In the genomic region with DNA sequence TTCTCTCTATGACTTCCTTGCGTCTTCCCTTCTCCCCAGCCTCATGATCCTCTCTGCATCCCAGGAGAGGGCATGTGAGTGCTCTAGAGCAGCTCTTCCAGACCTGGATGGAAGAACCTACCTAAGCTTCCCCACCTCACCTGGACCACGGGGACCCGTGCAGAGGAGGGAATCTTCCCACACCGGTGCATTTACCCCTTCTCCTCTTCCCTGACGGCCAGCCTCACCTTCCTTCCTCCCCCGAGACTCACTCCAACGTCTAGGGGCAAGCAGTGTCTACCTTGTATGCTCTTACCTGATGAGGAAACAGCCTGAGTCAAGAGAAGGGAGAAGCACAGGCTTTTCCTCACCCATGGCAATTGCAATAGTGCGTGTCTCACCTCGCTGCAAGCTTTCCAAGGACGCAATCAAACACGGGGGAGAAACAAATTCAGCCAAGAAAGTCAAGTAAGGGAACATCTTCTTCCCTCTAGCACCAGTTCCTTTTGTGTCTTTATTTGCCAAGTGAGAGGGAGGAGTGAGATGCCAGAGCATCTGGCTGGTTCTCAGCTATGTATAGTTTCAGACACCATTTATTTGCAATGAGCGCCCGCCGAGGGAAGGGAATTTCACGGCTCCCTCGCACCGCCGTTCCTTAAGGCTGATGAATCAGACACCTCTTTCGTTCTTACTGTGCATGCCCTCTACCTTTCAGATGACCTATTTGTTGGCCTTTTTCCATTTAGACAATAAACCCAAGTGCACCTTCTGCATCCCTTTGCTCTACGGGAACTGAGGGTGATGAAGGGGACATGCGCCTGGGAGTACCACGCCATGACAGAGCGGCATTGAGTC, we compare ENCODE assay signal across 1 cellular context.
TF ChIP-seq lines count a peak whose summit lies in the region.

No MANE protein-coding gene starts in this region.

TF ChIP-seq in GM12878, 131 proteins besides CTCF, POLR2A, EP300 and RAD21 (continued from another document and continues in another):
- TF ChIP-seq, protein P1, sequence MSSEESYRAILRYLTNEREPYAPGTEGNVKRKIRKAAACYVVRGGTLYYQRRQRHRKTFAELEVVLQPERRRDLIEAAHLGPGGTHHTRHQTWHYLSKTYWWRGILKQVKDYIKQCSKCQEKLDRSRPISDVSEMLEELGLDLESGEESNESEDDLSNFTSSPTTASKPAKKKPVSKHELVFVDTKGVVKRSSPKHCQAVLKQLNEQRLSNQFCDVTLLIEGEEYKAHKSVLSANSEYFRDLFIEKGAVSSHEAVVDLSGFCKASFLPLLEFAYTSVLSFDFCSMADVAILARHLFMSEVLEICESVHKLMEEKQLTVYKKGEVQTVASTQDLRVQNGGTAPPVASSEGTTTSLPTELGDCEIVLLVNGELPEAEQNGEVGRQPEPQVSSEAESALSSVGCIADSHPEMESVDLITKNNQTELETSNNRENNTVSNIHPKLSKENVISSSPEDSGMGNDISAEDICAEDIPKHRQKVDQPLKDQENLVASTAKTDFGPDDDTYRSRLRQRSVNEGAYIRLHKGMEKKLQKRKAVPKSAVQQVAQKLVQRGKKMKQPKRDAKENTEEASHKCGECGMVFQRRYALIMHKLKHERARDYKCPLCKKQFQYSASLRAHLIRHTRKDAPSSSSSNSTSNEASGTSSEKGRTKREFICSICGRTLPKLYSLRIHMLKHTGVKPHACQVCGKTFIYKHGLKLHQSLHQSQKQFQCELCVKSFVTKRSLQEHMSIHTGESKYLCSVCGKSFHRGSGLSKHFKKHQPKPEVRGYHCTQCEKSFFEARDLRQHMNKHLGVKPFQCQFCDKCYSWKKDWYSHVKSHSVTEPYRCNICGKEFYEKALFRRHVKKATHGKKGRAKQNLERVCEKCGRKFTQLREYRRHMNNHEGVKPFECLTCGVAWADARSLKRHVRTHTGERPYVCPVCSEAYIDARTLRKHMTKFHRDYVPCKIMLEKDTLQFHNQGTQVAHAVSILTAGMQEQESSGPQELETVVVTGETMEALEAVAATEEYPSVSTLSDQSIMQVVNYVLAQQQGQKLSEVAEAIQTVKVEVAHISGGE (CRISPR knock-in tag; IDR thresholded peaks at IDR 0.05) = no peak
- TF ChIP-seq, protein P2, sequence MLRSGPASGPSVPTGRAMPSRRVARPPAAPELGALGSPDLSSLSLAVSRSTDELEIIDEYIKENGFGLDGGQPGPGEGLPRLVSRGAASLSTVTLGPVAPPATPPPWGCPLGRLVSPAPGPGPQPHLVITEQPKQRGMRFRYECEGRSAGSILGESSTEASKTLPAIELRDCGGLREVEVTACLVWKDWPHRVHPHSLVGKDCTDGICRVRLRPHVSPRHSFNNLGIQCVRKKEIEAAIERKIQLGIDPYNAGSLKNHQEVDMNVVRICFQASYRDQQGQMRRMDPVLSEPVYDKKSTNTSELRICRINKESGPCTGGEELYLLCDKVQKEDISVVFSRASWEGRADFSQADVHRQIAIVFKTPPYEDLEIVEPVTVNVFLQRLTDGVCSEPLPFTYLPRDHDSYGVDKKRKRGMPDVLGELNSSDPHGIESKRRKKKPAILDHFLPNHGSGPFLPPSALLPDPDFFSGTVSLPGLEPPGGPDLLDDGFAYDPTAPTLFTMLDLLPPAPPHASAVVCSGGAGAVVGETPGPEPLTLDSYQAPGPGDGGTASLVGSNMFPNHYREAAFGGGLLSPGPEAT (IDR thresholded peaks at IDR 0.05; ENCODE audit: low read depth) = peak; percentile 67; the same call in 1 of the 2 replicates
- TF ChIP-seq NFIC (IDR thresholded peaks at IDR 0.05; ENCODE audit: low read depth, low read length) (peak; percentile 83), EGR1 (IDR thresholded peaks at IDR 0.05; ENCODE audit: borderline replicate concordance in 1 of 2, low read depth in 2 of 2, low read length in 2 of 2) (0 out of 3 replicates have a peak, but pooled peaks of 1 of the 2 experiments have one; percentile 1), ATF7 (IDR thresholded peaks at IDR 0.05; ENCODE audit: low read depth) (peak; percentile 65), USF1 (IDR thresholded peaks at IDR 0.05; ENCODE audit: borderline replicate concordance, extremely low read length, insufficient read depth, low read depth, low read length) (no peak), CHD2 (IDR thresholded peaks at IDR 0.05; ENCODE audit: borderline replicate concordance, low read depth, low read length) (no peak), POLR2AphosphoS5 (IDR thresholded peaks at IDR 0.05; ENCODE audit: low read length) (no peak), PAX8 (IDR thresholded peaks at IDR 0.05) (no peak), MYB (IDR thresholded peaks at IDR 0.05; ENCODE audit: borderline replicate concordance, low read depth, low read length) (no peak), SUZ12 (IDR thresholded peaks at IDR 0.05; ENCODE audit: unreplicated experiment) (no peak), DPF2 (IDR thresholded peaks at IDR 0.05) (peak; percentile 75; the same call in 1 of the 2 replicates), BMI1 (IDR thresholded peaks at IDR 0.05; ENCODE audit: borderline replicate concordance) (no peak), IRF3 (IDR thresholded peaks at IDR 0.05) (no peak), NR2C2 (IDR thresholded peaks at IDR 0.05; ENCODE audit: borderline replicate concordance, control insufficient read depth, insufficient read length, low read depth) (no peak), MTA3 (IDR thresholded peaks at IDR 0.05; ENCODE audit: borderline replicate concordance, low read length) (peak; percentile 91), MEF2B (IDR thresholded peaks at IDR 0.05; ENCODE audit: partially characterized antibody, poor library complexity, severe bottlenecking) (peak; percentile 28), RELA (IDR thresholded peaks at IDR 0.05; ENCODE audit: borderline replicate concordance, partially characterized antibody) (no peak), SMC3 (IDR thresholded peaks at IDR 0.05; ENCODE audit: borderline replicate concordance, low read length) (no peak), HDAC6 (IDR thresholded peaks at IDR 0.05; ENCODE audit: unreplicated experiment) (no peak), RAD51 (IDR thresholded peaks at IDR 0.05) (no peak), PRDM15 (CRISPR knock-in tag; IDR thresholded peaks at IDR 0.05) (no peak), ATF3 (IDR thresholded peaks at IDR 0.05; ENCODE audit: borderline replicate concordance, extremely low read depth, low read depth, low read length) (no peak), IKZF1 (conservative IDR thresholded peaks at IDR 0.05) (peak; percentile 85), NFXL1 (IDR thresholded peaks at IDR 0.05; ENCODE audit: borderline replicate concordance) (no peak), CREB1 (IDR thresholded peaks at IDR 0.05; ENCODE audit: low read depth) (0 out of 2 replicates have a peak, but pooled peaks have one; percentile 17), ZBTB40 (IDR thresholded peaks at IDR 0.05; ENCODE audit: borderline replicate concordance) (no peak), BHLHE40 (IDR thresholded peaks at IDR 0.05; ENCODE audit: borderline replicate concordance in 1 of 2, low read depth in 2 of 2, low read length in 1 of 2) (no peak), SKIL (IDR thresholded peaks at IDR 0.05; ENCODE audit: low read depth, poor library complexity, severe bottlenecking) (peak; percentile 34)
